1 cellular context compared by ENCODE assay signal in genomic region chr3:167967257-167968010, GRCh38.
TF ChIP-seq lines count a peak whose summit lies in the region.

No MANE protein-coding gene starts in this region.

TF ChIP-seq in HepG2, 621 proteins besides CTCF, POLR2A, EP300 and RAD21 (continued from another document):
- TF ChIP-seq ZNF362 (CRISPR knock-in tag; IDR thresholded peaks at IDR 0.05; ENCODE audit: borderline replicate concordance), result no peak
TF ChIP-seq in HepG2: peak in this region for 0.
